11 cellular contexts compared by ENCODE assay signal in genomic region chr17:58337126-58337599, GRCh38. TPM values are rescaled to one million over a fixed set of nuclear protein-coding genes. Genes with fewer than 3 reads are reported as not detected.
DNase-seq lines count a peak whose midpoint lies in the region; ATAC-seq and TF ChIP-seq lines count a peak whose summit lies in the region.
"Had no signal": no experiment of that assay in that cellular context is flagged by ENCODE, and none has a peak within 500 bp of the region (broad histone marks: within the 10 kb centered on the region; RNA-seq: fewer than 3 reads in every experiment).

No MANE protein-coding gene starts in this region.

- H3K9me2 ChIP-seq in SK-N-SH, result no peaks in the 10 kb centered on the region

- ATAC-seq in SK-N-SH treated with all-trans-retinoic acid at 6 μM for 48 hours (no peak), lower lobe of right lung (no peak), thoracic aorta (ENCODE audit: insufficient number of reproducible peaks, low FRiP score, low read depth) (no peak), HG02623 (IDR thresholded peaks at IDR 0.05; ENCODE audit: unreplicated experiment) (no peak), GM19455 (IDR thresholded peaks at IDR 0.05; ENCODE audit: unreplicated experiment) (no peak)

- no peak overlapping the region for H3K4me3 ChIP-seq in SK-N-SH (ENCODE audit: low read depth in 2 of 2, low read length in 1 of 2)
- H3K4me3 ChIP-seq in lower lobe of right lung, result peak overlapping the region; percentile 46
- peak overlapping the region; percentile 30 for H3K4me3 ChIP-seq in thoracic aorta
- H3K4me3 ChIP-seq: A549 had no signal

- 68% methylated on average over 7 of the region's 7 CpGs for whole genome bisulfite sequencing in SK-N-SH (ENCODE audit: low lambda C conversion rate)

- CTCF ChIA-PET in SK-N-SH (lab: Yijun Ruan, JAX), result interaction anchor here (1.4 to 2.7 kb wide), 3 partner anchors 21 to 80 kb away, joined by 3 to 14 read pairs (median 9); partner anchors contain the start of gene RNF43

- no peak for TF ChIP-seq CTCF in SK-N-SH (IDR thresholded peaks at IDR 0.05)
- no peak for TF ChIP-seq CTCF in lower lobe of right lung (IDR thresholded peaks at IDR 0.05)
- no peak for TF ChIP-seq CTCF in thoracic aorta (IDR thresholded peaks at IDR 0.05)

- no peaks in the 10 kb centered on the region for H3K79me2 ChIP-seq in SK-N-SH (ENCODE audit: insufficient read depth)

- DNase-seq in SK-N-SH (peak; percentile 32), activated T-cell treated with anti-CD3 and anti-CD28 coated beads for 4 hours (peak; percentile 45), lower lobe of right lung (no peak), thoracic aorta (ENCODE audit: low spot score) (no peak), NCI-H1436 (lab: John Stamatoyannopoulos, UW) (no peak)

- no peaks in the 10 kb centered on the region for H3F3A ChIP-seq in SK-N-SH (replicated peaks; ENCODE audit: insufficient read depth)

- H3K36me3 ChIP-seq in SK-N-SH (replicated peaks in 1 of 2; ENCODE audit: control insufficient read depth in 1 of 2, insufficient read depth in 2 of 2, low read length in 1 of 2) (no peaks in the 10 kb centered on the region), lower lobe of right lung (no peaks in the 10 kb centered on the region), thoracic aorta (no peaks in the 10 kb centered on the region)

- no peaks in the 10 kb centered on the region for H4K20me1 ChIP-seq in SK-N-SH (ENCODE audit: insufficient read depth)

- POLR2A ChIA-PET in SK-N-SH (lab: Yijun Ruan, JAX), result interaction anchor here (1.4 to 4.1 kb wide), 2 partner anchors 9 to 14 kb away, joined by 4 to 21 read pairs; partner anchors contain the start of genes SUPT4H1 and TSPOAP1

- H3K27ac ChIP-seq in SK-N-SH (ENCODE audit: low read depth in 2 of 2, low read length in 1 of 2), result no peak overlapping the region
- peak overlapping the region; percentile 95 for H3K27ac ChIP-seq in lower lobe of right lung
- peak overlapping the region in 1 of 2 donors; percentile 58 for H3K27ac ChIP-seq in thoracic aorta
- H3K27ac ChIP-seq: epithelial cell of prostate had no signal

- H3K4me1 ChIP-seq in SK-N-SH (ENCODE audit: control insufficient read depth in 1 of 2, insufficient read depth in 2 of 2, low read depth in 1 of 2, low read length in 1 of 2) (peaks cover 0 to 34% of the 10 kb centered on the region in 2 experiments; a peak in 1 of 4 replicates), lower lobe of right lung (peaks cover 68% of the 10 kb centered on the region), thoracic aorta (ENCODE audit: control insufficient read depth in 1 of 2, low read depth in 2 of 2) (peaks cover 7 to 19% of the 10 kb centered on the region in 2 donors)

- H3K9me3 ChIP-seq in SK-N-SH (no peaks in the 10 kb centered on the region), lower lobe of right lung (no peaks in the 10 kb centered on the region), thoracic aorta (no peaks in the 10 kb centered on the region)
- H3K9me3 ChIP-seq: A549 had no signal

- no peak overlapping the region for H3K4me2 ChIP-seq in SK-N-SH
- H3K4me2 ChIP-seq: A549 had no signal

- intact Hi-C loops in lower lobe of right lung (cut with DNase I), result no loop called here

- H3K27me3 ChIP-seq in SK-N-SH (ENCODE audit: insufficient read depth) (no peaks in the 10 kb centered on the region), lower lobe of right lung (ENCODE audit: low read depth) (peaks cover 5% of the 10 kb centered on the region), thoracic aorta (replicated peaks; ENCODE audit: insufficient read depth) (no peaks in the 10 kb centered on the region)

- TF ChIP-seq EP300 in SK-N-SH (IDR thresholded peaks at IDR 0.05; ENCODE audit: borderline replicate concordance in 1 of 2, low read depth in 1 of 2, low read length in 1 of 2), result no peak

- no peak overlapping the region for H2AFZ ChIP-seq in SK-N-SH (ENCODE audit: low read depth)

- no peak for TF ChIP-seq RAD21 in SK-N-SH (IDR thresholded peaks at IDR 0.05; ENCODE audit: low read length)

- no peak overlapping the region for H3K9ac ChIP-seq in SK-N-SH

TF ChIP-seq in SK-N-SH, 30 proteins besides CTCF, POLR2A, EP300 and RAD21 (continues in another document):
- TF ChIP-seq JUND (IDR thresholded peaks at IDR 0.05) (no peak), PBX3 (IDR thresholded peaks at IDR 0.05) (no peak), TAF1 (IDR thresholded peaks at IDR 0.05; ENCODE audit: borderline replicate concordance, low read depth, low read length) (no peak), USF1 (IDR thresholded peaks at IDR 0.05; ENCODE audit: borderline replicate concordance, low read depth) (no peak), POLR2AphosphoS5 (IDR thresholded peaks at IDR 0.05; ENCODE audit: low read depth, low read length) (no peak), NRF1 (IDR thresholded peaks at IDR 0.05; ENCODE audit: low read depth, low read length) (no peak), FOXM1 (IDR thresholded peaks at IDR 0.05; ENCODE audit: low read depth) (no peak)

TF ChIP-seq in SK-N-SH treated with all-trans-retinoic acid at 6 μM for 48 hours, 23 proteins besides CTCF, POLR2A, EP300 and RAD21 (continues in another document):
- TF ChIP-seq ZFP30 (CRISPR knock-in tag; IDR thresholded peaks at IDR 0.05), result no peak
- no peak for TF ChIP-seq CSRNP3 (CRISPR knock-in tag; IDR thresholded peaks at IDR 0.05)
- no peak for TF ChIP-seq ZNF70 (CRISPR knock-in tag; IDR thresholded peaks at IDR 0.05)
- TF ChIP-seq OSR1 (CRISPR knock-in tag; IDR thresholded peaks at IDR 0.05), result no peak
- no peak for TF ChIP-seq ZNF8 (CRISPR knock-in tag; IDR thresholded peaks at IDR 0.05)
- no peak for TF ChIP-seq ZC3H10 (CRISPR knock-in tag; IDR thresholded peaks at IDR 0.05)
- TF ChIP-seq ARNTL (CRISPR knock-in tag; IDR thresholded peaks at IDR 0.05; ENCODE audit: borderline replicate concordance, low read depth), result no peak
- TF ChIP-seq POU6F1 (CRISPR knock-in tag; IDR thresholded peaks at IDR 0.05; ENCODE audit: borderline replicate concordance, low read depth), result no peak
- no peak for TF ChIP-seq PPARA (CRISPR knock-in tag; IDR thresholded peaks at IDR 0.05; ENCODE audit: borderline replicate concordance)
- TF ChIP-seq ESRRG (CRISPR knock-in tag; IDR thresholded peaks at IDR 0.05), result no peak
- no peak for TF ChIP-seq CREB5 (CRISPR knock-in tag; IDR thresholded peaks at IDR 0.05; ENCODE audit: low read depth)
- no peak for TF ChIP-seq SNAI2 (CRISPR knock-in tag; IDR thresholded peaks at IDR 0.05)
- no peak for TF ChIP-seq ISL1 (CRISPR knock-in tag; IDR thresholded peaks at IDR 0.05)

RNA-seq across cellular contexts. Expression of gene TSPOAP1, which starts 8.6 kb away (rescaled TPM):
- 0.79 and 1.9 TPM in 2 replicates for polyA plus RNA-seq in SK-N-SH (2012; rRNA removed)
- polyA plus RNA-seq in SK-N-SH (2012; cell fraction: cytosol; rRNA removed), result 0.28 and 0.97 TPM in 2 replicates
- polyA plus RNA-seq in SK-N-SH (2012; cell fraction: nucleus; rRNA removed), result 4.8 and 8.3 TPM in 2 replicates
- total RNA-seq in lower lobe of right lung, result 20.2 TPM
- 10 to 100 TPM; 22.6 to 26.3 TPM for total RNA-seq in thoracic aorta
- polyA plus RNA-seq: A549 had no signal

RNA-seq across cellular contexts. Expression of gene SUPT4H1, which starts 14.8 kb away (rescaled TPM):
- polyA plus RNA-seq in SK-N-SH (2012; rRNA removed), result 165 and 205 TPM in 2 replicates
- polyA plus RNA-seq in SK-N-SH (2012; cell fraction: cytosol; rRNA removed), result 216 and 229 TPM in 2 replicates
- 54.9 and 92.8 TPM in 2 replicates for polyA plus RNA-seq in SK-N-SH (2012; cell fraction: nucleus; rRNA removed)
- 82.4 TPM for total RNA-seq in lower lobe of right lung
- total RNA-seq in thoracic aorta, result 10 to 100 TPM; 30.6 to 37.3 TPM

RNA-seq across cellular contexts. Expression of gene MPO, which starts 56.4 kb away (rescaled TPM):
- not detected in 2 replicates for polyA plus RNA-seq in SK-N-SH (2012; rRNA removed)
- polyA plus RNA-seq in SK-N-SH (2012; cell fraction: cytosol; rRNA removed), result not detected in 2 replicates
- not detected in 2 replicates for polyA plus RNA-seq in SK-N-SH (2012; cell fraction: nucleus; rRNA removed)
- total RNA-seq in lower lobe of right lung, result 1.1 TPM
- total RNA-seq in thoracic aorta, result under 1 TPM in 1 of 2 donors, not detected in 1; 0.14 TPM
- total RNA-seq: M059J had no signal
- polyA plus RNA-seq: A549 had no signal

Comparison
In these comparisons a context has a peak if more than half of its experiments do, and no peak if none do; other contexts are left out.
1. DNase-seq: peak in SK-N-SH (single experiment) and activated T-cell treated with anti-CD3 and anti-CD28 coated beads for 4 hours (single experiment); none in lower lobe of right lung (single experiment), thoracic aorta (single experiment) and NCI-H1436 (single experiment).
2. H3K4me3 ChIP-seq: peak in lower lobe of right lung (single experiment) and thoracic aorta (single experiment); none in SK-N-SH (0 of 2).